In genomic region chr6:42260424-42260888, GRCh38 we compare ENCODE assay signal across 12 cellular contexts. TPM values are rescaled to one million over a fixed set of nuclear protein-coding genes. Genes with fewer than 3 reads are reported as not detected.
DNase-seq lines count a peak whose midpoint lies in the region; ATAC-seq and TF ChIP-seq lines count a peak whose summit lies in the region.
"Had no signal": no experiment of that assay in that cellular context is flagged by ENCODE, and none has a peak within 500 bp of the region (broad histone marks: within the 10 kb centered on the region; RNA-seq: fewer than 3 reads in every experiment).

No MANE protein-coding gene starts in this region.

- H3K4ac ChIP-seq in mesendoderm (ENCODE audit: low read depth, low read length): no peak overlapping the region

- H3K23ac ChIP-seq in mesendoderm (ENCODE audit: low read length): no peak overlapping the region

- no CpG with 5 or more reads among the region's 7 CpGs for whole genome bisulfite sequencing in mesendoderm (ENCODE audit: extremely low coverage, insufficient coverage, low lambda C conversion rate)

- H3K4me3 ChIP-seq in AG04450 (ENCODE audit: low read depth, low read length) (no peak overlapping the region), HUES6 (ENCODE audit: low read depth, low read length) (peak overlapping the region; percentile 29), mesendoderm (ENCODE audit: low read length) (no peak overlapping the region)
- H3K4me3 ChIP-seq: skin epidermis had no signal

- H3K27ac Mint-ChIP-seq in activated T-helper 17 cell treated with anti-CD3 and anti-CD28 coated beads, Interleukin-2, amount 50 U/mL, for 72 hours: no peak overlapping the region

- no peak overlapping the region for H4K8ac ChIP-seq in mesendoderm (ENCODE audit: low read depth, low read length)

- H3K9ac ChIP-seq in HUES6 (ENCODE audit: low read length): no peak overlapping the region
- H3K9ac ChIP-seq in mesendoderm (ENCODE audit: low read length): peak overlapping the region; percentile 56
- H3K9ac ChIP-seq: KMS-11 had no signal

- H3K9me3 Mint-ChIP-seq in activated T-helper 17 cell treated with anti-CD3 and anti-CD28 coated beads, Interleukin-2, amount 50 U/mL, for 72 hours: no peaks in the 10 kb centered on the region
- H3K9me3 Mint-ChIP-seq: T-cell had no signal

- H3K4me3 Mint-ChIP-seq in activated T-helper 17 cell treated with anti-CD3 and anti-CD28 coated beads, Interleukin-2, amount 50 U/mL, for 72 hours: no peak overlapping the region
- H3K4me3 Mint-ChIP-seq: T-cell had no signal

- peaks cover 23% of the 10 kb centered on the region for H3K36me3 Mint-ChIP-seq in activated T-helper 17 cell treated with anti-CD3 and anti-CD28 coated beads, Interleukin-2, amount 50 U/mL, for 72 hours (ENCODE audit: low read depth)

- H3K27ac ChIP-seq in AG04450 (ENCODE audit: low read depth, low read length): peak overlapping the region; percentile 31
- H3K27ac ChIP-seq in HUES6 (ENCODE audit: low read depth, low read length): no peak overlapping the region
- no peak overlapping the region for H3K27ac ChIP-seq in mesendoderm (ENCODE audit: low read depth, low read length)
- no peak overlapping the region for H3K27ac ChIP-seq in substantia nigra (ENCODE audit: low read depth, low read length, poor library complexity, severe bottlenecking)
- H3K27ac ChIP-seq: KMS-11 had no signal

- H3K56ac ChIP-seq in mesendoderm (ENCODE audit: low read length): peak overlapping the region; percentile 73

- CTCF ChIA-PET in AG04450 (lab: Charles Lee): interaction anchor here (1.0 to 8.0 kb wide), 8 partner anchors 28 to 287 kb away, joined by 3 to 93 read pairs (median 3); no protein-coding TSS in a partner anchor

- H3K4me2 ChIP-seq in mesendoderm (ENCODE audit: low read length): peak overlapping the region; percentile 42
- H3K4me2 ChIP-seq: KMS-11 had no signal

- no peak for TF ChIP-seq CTCF in AG04450 (IDR thresholded peaks at IDR 0.05; ENCODE audit: low read depth, low read length)

- H3K4me1 Mint-ChIP-seq in activated T-helper 17 cell treated with anti-CD3 and anti-CD28 coated beads, Interleukin-2, amount 50 U/mL, for 72 hours: no peaks in the 10 kb centered on the region

- H3K79me2 ChIP-seq in mesendoderm (ENCODE audit: control insufficient read depth, insufficient read depth, low read length): no peaks in the 10 kb centered on the region

- H3K27me3 Mint-ChIP-seq in activated T-helper 17 cell treated with anti-CD3 and anti-CD28 coated beads, Interleukin-2, amount 50 U/mL, for 72 hours: no peaks in the 10 kb centered on the region
- H3K27me3 Mint-ChIP-seq: T-cell had no signal

- H4K5ac ChIP-seq in mesendoderm (ENCODE audit: low read length): no peak overlapping the region

- ATAC-seq in activated T-helper 17 cell treated with anti-CD3 and anti-CD28 coated beads, Interleukin-2, amount 50 U/mL, for 72 hours (replicated peaks): peak; percentile 7

- H2BK5ac ChIP-seq in mesendoderm (ENCODE audit: low read length): no peak overlapping the region

- H2BK120ac ChIP-seq in mesendoderm (ENCODE audit: low read depth, low read length): no peak overlapping the region

- no peak overlapping the region for H2BK15ac ChIP-seq in mesendoderm (replicated peaks; ENCODE audit: low read depth)

- no peak for DNase-seq in AG04450 (ENCODE audit: low read depth, low spot score)
- peak; percentile 60 for DNase-seq in mesendoderm
- no peak for DNase-seq in NCI-H1105 treated with DMSO at 0.1 percent for 48 hours (lab: John Stamatoyannopoulos, UW)
- DNase-seq in COLO829 (ENCODE audit: low spot score): no peak
- DNase-seq in HK-2 (ENCODE audit: unreplicated experiment): no peak
- DNase-seq in substantia nigra (lab: John Stamatoyannopoulos, UW): no peak
- DNase-seq: DMS153 had no signal

- H3K9me3 ChIP-seq in AG04450 (ENCODE audit: control insufficient read depth, insufficient read depth, low read length) (no peaks in the 10 kb centered on the region; the same call in 1 of the 2 replicates), HUES6 (ENCODE audit: control insufficient read depth, insufficient read depth, low read depth, low read length) (no peaks in the 10 kb centered on the region)

- H3K18ac ChIP-seq in mesendoderm (ENCODE audit: low read length): no peak overlapping the region

- no peaks in the 10 kb centered on the region for H3K27me3 ChIP-seq in AG04450 (ENCODE audit: control insufficient read depth, insufficient read depth, low read length)
- H3K27me3 ChIP-seq in HUES6 (ENCODE audit: control insufficient read depth, insufficient read depth, low read length): no peaks in the 10 kb centered on the region
- H3K27me3 ChIP-seq in mesendoderm (ENCODE audit: insufficient read depth, low read length, poor library complexity): no peaks in the 10 kb centered on the region

- H2AK5ac ChIP-seq in mesendoderm (ENCODE audit: low read length): no peak overlapping the region

- no peaks in the 10 kb centered on the region for H3K79me1 ChIP-seq in mesendoderm (ENCODE audit: low read length)

- peaks cover 14% of the 10 kb centered on the region for H3K36me3 ChIP-seq in HUES6 (ENCODE audit: control insufficient read depth, insufficient read depth, low read length)
- H3K36me3 ChIP-seq in mesendoderm (ENCODE audit: control insufficient read depth, insufficient read depth, low read length): no peaks in the 10 kb centered on the region

- H3K4me1 ChIP-seq in HUES6 (ENCODE audit: control insufficient read depth, insufficient read depth, low read length): peaks cover 44% of the 10 kb centered on the region
- H3K4me1 ChIP-seq in mesendoderm (ENCODE audit: control insufficient read depth, low read depth, low read length): peaks cover 16% of the 10 kb centered on the region

- POLR2A ChIA-PET in AG04450 (lab: Yijun Ruan, JAX): interaction anchor here (0.6 kb wide), 1 partner anchor 201 kb away, joined by 3 read pairs; no protein-coding TSS in a partner anchor

RNA-seq across cellular contexts. Expression of gene MRPS10, which starts 42.8 kb away (rescaled TPM):
- polyA plus RNA-seq in AG04450 (2011; rRNA removed): 45.4 and 63.2 TPM in 2 replicates
- polyA minus RNA-seq in AG04450 (2011; rRNA and poly(A)+ RNA removed): 10.4 and 17.6 TPM in 2 replicates
- total RNA-seq in activated T-helper 17 cell treated with anti-CD3 and anti-CD28 coated beads, Interleukin-2, amount 50 U/mL, for 72 hours: 10 to 100 TPM; 23.9 to 42.3 TPM
- polyA plus RNA-seq in mesendoderm (2013, experiment 1 of 2): 34.9 TPM
- 36.3 TPM for polyA plus RNA-seq in mesendoderm (2013, experiment 2 of 2)
